20 cellular contexts compared by ENCODE assay signal in genomic region chr1:64935551-64936158, GRCh38. TPM values are rescaled to one million over a fixed set of nuclear protein-coding genes. Genes with fewer than 3 reads are reported as not detected.
DNase-seq lines count a peak whose midpoint lies in the region; ATAC-seq and TF ChIP-seq lines count a peak whose summit lies in the region.
"Had no signal": no experiment of that assay in that cellular context is flagged by ENCODE, and none has a peak within 500 bp of the region (broad histone marks: within the 10 kb centered on the region; RNA-seq: fewer than 3 reads in every experiment).

No MANE protein-coding gene starts in this region.

- H3K4me1 Mint-ChIP-seq in CD8-positive, alpha-beta memory T cell, result peaks cover 85 to 92% (median 91%) of the 10 kb centered on the region in 3 donors
- H3K4me1 Mint-ChIP-seq in osteocyte (ENCODE audit: unreplicated experiment), result peaks cover 39% of the 10 kb centered on the region

- H3K4me1 ChIP-seq in BLaER1, result peaks cover 37% of the 10 kb centered on the region
- H3K4me1 ChIP-seq in CD8-positive, alpha-beta memory T cell (ENCODE audit: insufficient read depth, low read length), result peaks cover 40% of the 10 kb centered on the region

- peaks cover 16% of the 10 kb centered on the region for H3K36me3 ChIP-seq in BLaER1
- no peaks in the 10 kb centered on the region for H3K36me3 ChIP-seq in CD8-positive, alpha-beta memory T cell (ENCODE audit: insufficient read depth, low read length)
- H3K36me3 ChIP-seq in brain microvascular endothelial cell (replicated peaks), result no peaks in the 10 kb centered on the region
- H3K36me3 ChIP-seq in WERI-Rb-1, result no peaks in the 10 kb centered on the region
- H3K36me3 ChIP-seq: cardiac muscle cell, ovary had no signal

- in situ Hi-C loops in brain microvascular endothelial cell (cut with HindIII; ENCODE audit: low pct_ligation_motif_present, low sequenced_read_pairs), result no loop called here

- DNase-seq in CD8-positive, alpha-beta memory T cell, result no peak
- DNase-seq in brain microvascular endothelial cell (no peak), osteocyte (ENCODE audit: extremely low spot score, unreplicated experiment) (no peak), WERI-Rb-1 (no peak), GM19240 (ENCODE audit: insufficient read length, low spot score) (no peak), medulla oblongata (ENCODE audit: extremely low spot score) (no peak)
- DNase-seq: activated CD4-positive, alpha-beta T cell treated with anti-CD3 and anti-CD28 coated beads for 48 hours; activated effector memory CD4-positive, alpha-beta T cell treated with anti-CD3 and anti-CD28 coated beads, Interleukin-2, amount 50 U/mL, for 16 hours; AML-193; amniotic stem cell; NCI-H1417; ovary; stimulated activated CD4-positive, alpha-beta T cell treated with anti-CD3 and anti-CD28 coated beads, Interleukin-2, amount 100 ng/mL, for 24 hours; stimulated activated naive CD4-positive, alpha-beta T cell treated with Interleukin-2 at 50 U/mL for 16 hours had no signal

- peaks cover 86% of the 10 kb centered on the region for H4K20me1 ChIP-seq in BLaER1

- H3K4me2 ChIP-seq in BLaER1, result peak overlapping the region; percentile 65; the same call in 1 of the 2 replicates

- H3K4me3 ChIP-seq in BLaER1, result no peak overlapping the region
- no peak overlapping the region for H3K4me3 ChIP-seq in CD8-positive, alpha-beta memory T cell (ENCODE audit: low read length)
- no peak overlapping the region for H3K4me3 ChIP-seq in brain microvascular endothelial cell (ENCODE audit: low read depth, low read length)
- H3K4me3 ChIP-seq in WERI-Rb-1 (ENCODE audit: low read depth, low read length), result no peak overlapping the region
- H3K4me3 ChIP-seq: cardiac muscle cell, lung, ovary had no signal

- no peak overlapping the region for H3K27ac ChIP-seq in BLaER1
- no peak overlapping the region for H3K27ac ChIP-seq in CD8-positive, alpha-beta memory T cell (ENCODE audit: low read depth, low read length)
- H3K27ac ChIP-seq in brain microvascular endothelial cell, result peak overlapping the region; percentile 100
- no peak overlapping the region for H3K27ac ChIP-seq in WERI-Rb-1
- H3K27ac ChIP-seq: cardiac muscle cell had no signal

- POLR2A ChIA-PET in CD8-positive, alpha-beta memory T cell (lab: Charles Lee), result no interaction called here

- no peaks in the 10 kb centered on the region for H3K27me3 ChIP-seq in BLaER1
- no peaks in the 10 kb centered on the region for H3K27me3 ChIP-seq in CD8-positive, alpha-beta memory T cell (ENCODE audit: insufficient read depth, low read length, poor library complexity, severe bottlenecking)
- H3K27me3 ChIP-seq in brain microvascular endothelial cell (replicated peaks), result no peaks in the 10 kb centered on the region
- no peaks in the 10 kb centered on the region for H3K27me3 ChIP-seq in WERI-Rb-1 (ENCODE audit: insufficient read depth, low read depth, severe bottlenecking)
- H3K27me3 ChIP-seq: cardiac muscle cell, ovary had no signal

- TF ChIP-seq CTCF in brain microvascular endothelial cell (IDR thresholded peaks at IDR 0.05; ENCODE audit: low read depth, low read length, missing control alignments) (no peak), osteocyte (IDR thresholded peaks at IDR 0.05) (no peak), WERI-Rb-1 (IDR thresholded peaks at IDR 0.05; ENCODE audit: low read depth, low read length) (no peak)

- H3K27me3 Mint-ChIP-seq in CD8-positive, alpha-beta memory T cell, result peaks cover 0 to 2% of the 10 kb centered on the region in 2 donors
- no peaks in the 10 kb centered on the region for H3K27me3 Mint-ChIP-seq in osteocyte (ENCODE audit: unreplicated experiment)
- H3K27me3 Mint-ChIP-seq: dendritic cell treated with granulocyte-macrophage colony-stimulating factor and Interleukin-4, amounts not matched to agents 40 ng/mL and 50 ng/mL, for 4 days; type B pancreatic cell had no signal

- peaks cover 0 to 19% (median 1%) of the 10 kb centered on the region in 3 donors for H3K36me3 Mint-ChIP-seq in CD8-positive, alpha-beta memory T cell
- H3K36me3 Mint-ChIP-seq in osteocyte (ENCODE audit: unreplicated experiment), result peaks cover 4% of the 10 kb centered on the region

- H3K4me3 Mint-ChIP-seq in CD8-positive, alpha-beta memory T cell, result no peak overlapping the region
- no peak overlapping the region for H3K4me3 Mint-ChIP-seq in osteocyte (ENCODE audit: unreplicated experiment)
- H3K4me3 Mint-ChIP-seq: dendritic cell treated with granulocyte-macrophage colony-stimulating factor and Interleukin-4, amounts not matched to agents 40 ng/mL and 50 ng/mL, for 4 days; type B pancreatic cell had no signal

- no peak overlapping the region for H3K9ac ChIP-seq in BLaER1

- H3K27ac Mint-ChIP-seq in CD8-positive, alpha-beta memory T cell, result peak overlapping the region in 5 of 8 donors; percentile 17 to 76 (median 23)
- peak overlapping the region; percentile 98 for H3K27ac Mint-ChIP-seq in osteocyte (ENCODE audit: unreplicated experiment)
- H3K27ac Mint-ChIP-seq: dendritic cell treated with granulocyte-macrophage colony-stimulating factor and Interleukin-4, amounts not matched to agents 40 ng/mL and 50 ng/mL, for 4 days; type B pancreatic cell had no signal

- no peaks in the 10 kb centered on the region for H3K9me3 Mint-ChIP-seq in CD8-positive, alpha-beta memory T cell
- H3K9me3 Mint-ChIP-seq in osteocyte (ENCODE audit: unreplicated experiment), result no peaks in the 10 kb centered on the region
- H3K9me3 Mint-ChIP-seq: dendritic cell treated with granulocyte-macrophage colony-stimulating factor and Interleukin-4, amounts not matched to agents 40 ng/mL and 50 ng/mL, for 4 days had no signal

- no peak for ATAC-seq in GM19467 (IDR thresholded peaks at IDR 0.05; ENCODE audit: unreplicated experiment)

- peaks cover 14% of the 10 kb centered on the region for H3K9me3 ChIP-seq in BLaER1
- H3K9me3 ChIP-seq in CD8-positive, alpha-beta memory T cell (ENCODE audit: low read length), result no peaks in the 10 kb centered on the region
- no peaks in the 10 kb centered on the region for H3K9me3 ChIP-seq in WERI-Rb-1 (ENCODE audit: severe bottlenecking)
- H3K9me3 ChIP-seq: ovary had no signal

- CTCF ChIA-PET in CD8-positive, alpha-beta memory T cell (lab: Charles Lee), result no interaction called here

RNA-seq across cellular contexts. Expression of gene JAK1, which starts 30.7 kb away (rescaled TPM):
- 100 to 1,000 TPM; 106 to 108 TPM for total RNA-seq in CD8-positive, alpha-beta memory T cell
- 300 TPM for polyA plus RNA-seq in CD8-positive, alpha-beta memory T cell
- total RNA-seq in osteocyte, result 103 TPM in 2 replicates
